Comparison of ENCODE assay signal across 17 cellular contexts in the genomic region with DNA sequence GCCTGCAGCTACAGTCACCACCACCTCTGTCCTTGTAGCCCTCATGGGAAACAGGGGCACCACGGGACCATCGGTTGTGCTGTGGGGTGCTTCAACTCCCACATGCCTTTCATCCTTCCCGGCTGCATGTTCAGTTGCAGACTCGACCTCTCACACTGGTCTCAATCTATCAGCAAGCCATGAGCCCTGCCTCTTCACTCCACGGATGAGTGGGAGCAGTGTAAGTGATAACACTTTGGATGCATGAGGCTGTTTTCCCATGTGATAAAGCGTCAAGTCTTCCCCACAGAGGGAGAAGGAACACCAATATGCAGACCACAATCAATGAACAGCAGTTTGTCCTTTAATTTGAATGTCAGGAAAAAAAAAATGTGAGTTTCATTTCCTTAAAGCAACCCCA. TPM values are rescaled to one million over a fixed set of nuclear protein-coding genes. Genes with fewer than 3 reads are reported as not detected.
"Had no signal": no experiment of that assay in that cellular context is flagged by ENCODE, and none has a peak within 500 bp of the region (broad histone marks: within the 10 kb centered on the region; RNA-seq: fewer than 3 reads in every experiment).

No MANE protein-coding gene starts in this region.

- ATAC-seq: left lung had no signal

- H3K36me3 Mint-ChIP-seq: activated naive CD8-positive, alpha-beta T cell treated with anti-CD3 and anti-CD28 coated beads, Interleukin-2, amount 10 ng/mL, durations not matched to agents 7 days and 5 days; memory B cell had no signal

- H3K9me3 ChIP-seq: esophagus squamous epithelium, left lung, tibial nerve had no signal

- H3K9me3 Mint-ChIP-seq: activated CD4-positive, alpha-beta T cell treated with anti-CD3 and anti-CD28 coated beads, Interleukin-2, amount 10 ng/mL, durations not matched to agents 7 days and 5 days; activated naive CD8-positive, alpha-beta T cell treated with anti-CD3 and anti-CD28 coated beads, Interleukin-2, amount 10 ng/mL, durations not matched to agents 7 days and 5 days; activated T-helper 1 cell treated with anti-CD3 and anti-CD28 coated beads, Interleukin-12 subunit alpha, Interleukin-12 subunit beta, Interleukin-2, Interleukin-4 antibody, amounts not matched to agents 30 ng/mL and 10 ng/mL and 1 ng/mL, durations not matched to agents 14 hours and 24 hours and 36 hours; brain; central memory CD8-positive, alpha-beta T cell; memory B cell; nephron progenitor cell had no signal

- H3K4me1 ChIP-seq: esophagus squamous epithelium, left lung, tibial nerve had no signal

- H3K4me3 ChIP-seq: esophagus squamous epithelium, left lung, tibial nerve had no signal

- H3K36me3 ChIP-seq: esophagus squamous epithelium, left lung had no signal

- DNase-seq: activated CD4-positive, alpha-beta T cell treated with anti-CD3 and anti-CD28 coated beads, Interleukin-2, amount 10 ng/mL, durations not matched to agents 7 days and 5 days; activated CD8-positive, alpha-beta memory T cell treated with anti-CD3 and anti-CD28 coated beads, Interleukin-2, amount 50 U/mL, for 48 hours; activated naive CD4-positive, alpha-beta T cell; activated naive CD8-positive, alpha-beta T cell treated with anti-CD3 and anti-CD28 coated beads, Interleukin-2, amount 10 ng/mL, durations not matched to agents 7 days and 5 days; cortex of kidney; effector CD4-positive, alpha-beta T cell; esophagus squamous epithelium; hippocampal formation; nephron progenitor cell; stimulated activated naive CD4-positive, alpha-beta T cell had no signal

- H3K27ac ChIP-seq: esophagus squamous epithelium, left lung, tibial nerve had no signal

- H3K27me3 Mint-ChIP-seq: activated CD4-positive, alpha-beta T cell treated with anti-CD3 and anti-CD28 coated beads, Interleukin-2, amount 10 ng/mL, durations not matched to agents 7 days and 5 days; activated naive CD8-positive, alpha-beta T cell treated with anti-CD3 and anti-CD28 coated beads, Interleukin-2, amount 10 ng/mL, durations not matched to agents 7 days and 5 days; central memory CD8-positive, alpha-beta T cell had no signal

- H3K27ac Mint-ChIP-seq: activated CD4-positive, alpha-beta T cell treated with anti-CD3 and anti-CD28 coated beads, Interleukin-2, amount 10 ng/mL, durations not matched to agents 7 days and 5 days; activated naive CD8-positive, alpha-beta T cell treated with anti-CD3 and anti-CD28 coated beads, Interleukin-2, amount 10 ng/mL, durations not matched to agents 7 days and 5 days; activated T-helper 1 cell treated with anti-CD3 and anti-CD28 coated beads, Interleukin-12 subunit alpha, Interleukin-12 subunit beta, Interleukin-2, Interleukin-4 antibody, amounts not matched to agents 30 ng/mL and 10 ng/mL and 1 ng/mL, durations not matched to agents 14 hours and 24 hours and 36 hours; brain; memory B cell; nephron progenitor cell had no signal

- H3K27me3 ChIP-seq: left lung, tibial nerve had no signal

- H3K4me1 Mint-ChIP-seq: activated CD4-positive, alpha-beta T cell treated with anti-CD3 and anti-CD28 coated beads, Interleukin-2, amount 10 ng/mL, durations not matched to agents 7 days and 5 days; central memory CD8-positive, alpha-beta T cell; memory B cell had no signal

- H3K4me3 Mint-ChIP-seq: activated CD4-positive, alpha-beta T cell treated with anti-CD3 and anti-CD28 coated beads, Interleukin-2, amount 10 ng/mL, durations not matched to agents 7 days and 5 days; activated naive CD8-positive, alpha-beta T cell treated with anti-CD3 and anti-CD28 coated beads, Interleukin-2, amount 10 ng/mL, durations not matched to agents 7 days and 5 days; activated T-helper 1 cell treated with anti-CD3 and anti-CD28 coated beads, Interleukin-12 subunit alpha, Interleukin-12 subunit beta, Interleukin-2, Interleukin-4 antibody, amounts not matched to agents 30 ng/mL and 10 ng/mL and 1 ng/mL, durations not matched to agents 14 hours and 24 hours and 36 hours; brain; central memory CD8-positive, alpha-beta T cell; memory B cell; nephron progenitor cell had no signal

RNA-seq across cellular contexts. Expression of gene SERP2, which starts 12.2 kb away (rescaled TPM):
- total RNA-seq: activated CD4-positive, alpha-beta T cell treated with anti-CD3 and anti-CD28 coated beads, Interleukin-2, amount 10 ng/mL, durations not matched to agents 7 days and 5 days; activated T-helper 1 cell treated with anti-CD3 and anti-CD28 coated beads, Interleukin-12 subunit alpha, Interleukin-12 subunit beta, Interleukin-2, Interleukin-4 antibody, amounts not matched to agents 30 ng/mL and 10 ng/mL and 1 ng/mL, durations not matched to agents 14 hours and 24 hours and 36 hours; T-helper 2 cell treated with Interferon-gamma antibody and Interleukin-4, amounts not matched to agents 100 ng/mL and 5 ng/mL, for 36 hours had no signal
